ENCODE assay signal across 10 cellular contexts in genomic region chr22:48089601-48090331, GRCh38.
A peak's percentile ranks its signal among the peaks of the same experiment; 100 is the strongest.
DNase-seq lines count a peak whose midpoint lies in the region; ATAC-seq and TF ChIP-seq lines count a peak whose summit lies in the region.
"Had no signal": no experiment of that assay in that cellular context is flagged by ENCODE, and none has a peak within 500 bp of the region (broad histone marks: within the 10 kb centered on the region; RNA-seq: fewer than 3 reads in every experiment).

No MANE protein-coding gene starts in this region.

- intact Hi-C loops in adrenal gland (cut with DNase I) (no loop called here), left colon (cut with DNase I, micrococcal nuclease) (no loop called here), testis (cut with DNase I; ENCODE audit: low total_unique reads) (no loop called here)
- intact Hi-C loops in CD8-positive, alpha-beta T cell (cut with DNase I, micrococcal nuclease): no loop called here

- WGBS in adrenal gland, 4 donors: 15 to 22% (median 18%) methylated on average over 9 to 19 of the region's 19 CpGs
- WGBS in testis, 2 donors: 31 to 43% methylated on average over 18 to 19 of the region's 19 CpGs

- H3K4me3 Mint-ChIP-seq in CD8-positive, alpha-beta memory T cell: no peak overlapping the region
- H3K4me3 Mint-ChIP-seq in endothelial cell (ENCODE audit: unreplicated experiment): no peak overlapping the region
- no peak overlapping the region for H3K4me3 Mint-ChIP-seq in CD8-positive, alpha-beta T cell

- H3K4me1 ChIP-seq in adrenal gland (replicated peaks in 1 of 2) (peaks cover 16 to 17% of the 10 kb centered on the region in 2 donors), testis (peaks cover 13% of the 10 kb centered on the region)
- no peaks in the 10 kb centered on the region for H3K4me1 ChIP-seq in CD8-positive, alpha-beta memory T cell (ENCODE audit: insufficient read depth, low read length)
- H3K4me1 ChIP-seq in CD8-positive, alpha-beta T cell (ENCODE audit: insufficient read depth, low read length): peaks cover 2% of the 10 kb centered on the region

- H3K27me3 Mint-ChIP-seq in CD8-positive, alpha-beta memory T cell: peaks cover 11 to 22% of the 10 kb centered on the region in 2 donors
- H3K27me3 Mint-ChIP-seq in endothelial cell (ENCODE audit: unreplicated experiment): no peaks in the 10 kb centered on the region
- H3K27me3 Mint-ChIP-seq in CD8-positive, alpha-beta T cell (ENCODE audit: low read depth): peaks cover 3% of the 10 kb centered on the region

- peak overlapping the region in 1 of 8 donors; percentile 54 for H3K27ac Mint-ChIP-seq in CD8-positive, alpha-beta memory T cell
- no peak overlapping the region for H3K27ac Mint-ChIP-seq in endothelial cell (ENCODE audit: unreplicated experiment)
- no peak overlapping the region for H3K27ac Mint-ChIP-seq in CD8-positive, alpha-beta T cell

- CTCF ChIA-PET in CD8-positive, alpha-beta memory T cell (lab: Charles Lee): no interaction called here
- CTCF ChIA-PET in CD8-positive, alpha-beta T cell (lab: Charles Lee): no interaction called here

- peak; percentile 31 for ATAC-seq in left colon
- ATAC-seq in CD8-positive, alpha-beta T cell: no peak

- TF ChIP-seq POLR2A in adrenal gland (IDR thresholded peaks at IDR 0.05) (peak in 1 of 2 donors; percentile 24), testis (IDR thresholded peaks at IDR 0.05) (no peak)

- H3K36me3 ChIP-seq in adrenal gland (replicated peaks in 1 of 2) (no peaks in the 10 kb centered on the region), testis (ENCODE audit: low read depth, missing control alignments) (no peaks in the 10 kb centered on the region)
- no peaks in the 10 kb centered on the region for H3K36me3 ChIP-seq in CD8-positive, alpha-beta memory T cell (ENCODE audit: insufficient read depth, low read length)
- H3K36me3 ChIP-seq in CD8-positive, alpha-beta T cell (ENCODE audit: insufficient read depth, low read length): no peaks in the 10 kb centered on the region
- H3K36me3 ChIP-seq: ascending aorta had no signal

- no peaks in the 10 kb centered on the region for H3K9me3 Mint-ChIP-seq in CD8-positive, alpha-beta memory T cell
- H3K9me3 Mint-ChIP-seq in endothelial cell (ENCODE audit: unreplicated experiment): no peaks in the 10 kb centered on the region
- no peaks in the 10 kb centered on the region for H3K9me3 Mint-ChIP-seq in CD8-positive, alpha-beta T cell

- DNase-seq in LNCaP clone FGC (ENCODE audit: low read depth) (peak; percentile 13), adrenal gland (peak; percentile 87 to 94 (median 91)), left colon (peak; percentile 28 to 34), testis (peak; percentile 57), endothelial cell (ENCODE audit: low spot score) (no peak), activated gamma-delta T cell (lab: John Stamatoyannopoulos, UW) (no peak)
- DNase-seq in CD8-positive, alpha-beta memory T cell: no peak
- DNase-seq in CD8-positive, alpha-beta T cell: no peak
- DNase-seq: NCI-H1048 had no signal

- no peak for TF ChIP-seq CTCF in LNCaP clone FGC (IDR thresholded peaks at IDR 0.05; ENCODE audit: control insufficient read depth, extremely low read depth, insufficient read depth)
- no peak for TF ChIP-seq CTCF in adrenal gland (IDR thresholded peaks at IDR 0.05)
- TF ChIP-seq CTCF in testis (IDR thresholded peaks at IDR 0.05): no peak
- no peak for TF ChIP-seq CTCF in endothelial cell (IDR thresholded peaks at IDR 0.05; ENCODE audit: unreplicated experiment)
- TF ChIP-seq CTCF in CD8-positive, alpha-beta T cell (IDR thresholded peaks at IDR 0.05): no peak

- peaks cover under 1 to 7% (median 4%) of the 10 kb centered on the region in 3 donors for H3K4me1 Mint-ChIP-seq in CD8-positive, alpha-beta memory T cell
- no peaks in the 10 kb centered on the region for H3K4me1 Mint-ChIP-seq in endothelial cell (ENCODE audit: unreplicated experiment)
- H3K4me1 Mint-ChIP-seq in CD8-positive, alpha-beta T cell (ENCODE audit: low read depth): no peaks in the 10 kb centered on the region

- H3K9me3 ChIP-seq in adrenal gland (replicated peaks in 1 of 3) (no peaks in the 10 kb centered on the region), testis (no peaks in the 10 kb centered on the region)
- H3K9me3 ChIP-seq in CD8-positive, alpha-beta memory T cell (ENCODE audit: low read length): no peaks in the 10 kb centered on the region
- no peaks in the 10 kb centered on the region for H3K9me3 ChIP-seq in CD8-positive, alpha-beta T cell (ENCODE audit: low read length)
- H3K9me3 ChIP-seq: ascending aorta had no signal

- POLR2A ChIA-PET in CD8-positive, alpha-beta memory T cell (lab: Charles Lee): no interaction called here
- POLR2A ChIA-PET in CD8-positive, alpha-beta T cell (lab: Charles Lee): no interaction called here

- no peak overlapping the region for H3K4me3 ChIP-seq in LNCaP clone FGC (ENCODE audit: low read depth, low read length)
- peak overlapping the region in 1 of 4 donors; percentile 48 for H3K4me3 ChIP-seq in adrenal gland
- H3K4me3 ChIP-seq in testis: no peak overlapping the region
- H3K4me3 ChIP-seq in CD8-positive, alpha-beta memory T cell (ENCODE audit: low read length): no peak overlapping the region
- no peak overlapping the region for H3K4me3 ChIP-seq in CD8-positive, alpha-beta T cell (ENCODE audit: low read depth, low read length)
- H3K4me3 ChIP-seq: ascending aorta had no signal

- H3K27me3 ChIP-seq in adrenal gland (no peaks in the 10 kb centered on the region), testis (no peaks in the 10 kb centered on the region)
- peaks cover 4% of the 10 kb centered on the region for H3K27me3 ChIP-seq in CD8-positive, alpha-beta memory T cell (ENCODE audit: insufficient read depth, low read length, poor library complexity, severe bottlenecking)
- no peaks in the 10 kb centered on the region for H3K27me3 ChIP-seq in CD8-positive, alpha-beta T cell (ENCODE audit: insufficient read depth, low read length)
- H3K27me3 ChIP-seq: ascending aorta had no signal

- H3K36me3 Mint-ChIP-seq in CD8-positive, alpha-beta memory T cell: no peaks in the 10 kb centered on the region
- no peaks in the 10 kb centered on the region for H3K36me3 Mint-ChIP-seq in endothelial cell (ENCODE audit: low read depth, unreplicated experiment)
- no peaks in the 10 kb centered on the region for H3K36me3 Mint-ChIP-seq in CD8-positive, alpha-beta T cell

- H3K27ac ChIP-seq in adrenal gland (peak overlapping the region in 4 of 5 donors; percentile 68 to 91 (median 86)), testis (no peak overlapping the region)
- no peak overlapping the region for H3K27ac ChIP-seq in CD8-positive, alpha-beta memory T cell (ENCODE audit: low read depth, low read length)
- H3K27ac ChIP-seq in CD8-positive, alpha-beta T cell (ENCODE audit: low read depth, low read length): no peak overlapping the region
- H3K27ac ChIP-seq: ascending aorta had no signal

Comparison
In these comparisons a context has a peak if more than half of its experiments do, and no peak if none do; other contexts are left out.
1. DNase-seq: peak in LNCaP clone FGC (single experiment), adrenal gland (7 of 7), left colon (2 of 2) and testis (single experiment); none in CD8-positive, alpha-beta memory T cell (0 of 5), endothelial cell (single experiment), CD8-positive, alpha-beta T cell (0 of 7) and activated gamma-delta T cell (single experiment).
2. H3K27ac ChIP-seq: peak in adrenal gland (4 of 5); none in testis (0 of 2), CD8-positive, alpha-beta memory T cell (single experiment) and CD8-positive, alpha-beta T cell (single experiment).